18 cellular contexts compared by ENCODE assay signal in the genomic region with DNA sequence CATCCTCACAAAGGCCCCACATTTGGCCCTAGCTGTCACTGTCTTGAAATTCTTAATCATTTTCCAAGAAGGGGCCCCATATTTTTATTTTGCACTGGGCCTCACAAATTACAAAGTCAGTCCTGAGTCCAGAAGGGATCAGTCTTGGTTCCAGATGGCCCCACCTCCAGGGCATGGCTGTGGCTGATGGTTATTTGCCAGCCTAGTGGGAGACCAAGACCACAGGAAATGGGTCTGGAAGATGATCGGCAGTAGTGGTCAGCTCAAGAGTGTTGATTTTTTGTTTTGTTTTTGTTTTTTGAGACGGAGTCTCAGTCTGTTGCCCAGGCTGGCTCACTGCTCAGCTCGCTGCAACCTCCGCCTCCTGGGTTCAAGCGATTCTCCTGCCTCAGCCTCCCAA. TPM values are rescaled to one million over a fixed set of nuclear protein-coding genes. Genes with fewer than 3 reads are reported as not detected.
DNase-seq lines count a peak whose midpoint lies in the region; ATAC-seq, FAIRE-seq and TF ChIP-seq lines count a peak whose summit lies in the region.
"Had no signal": no experiment of that assay in that cellular context is flagged by ENCODE, and none has a peak within 500 bp of the region (broad histone marks: within the 10 kb centered on the region; RNA-seq: fewer than 3 reads in every experiment).

No MANE protein-coding gene starts in this region.

- H3K4me1 ChIP-seq in right cardiac atrium (ENCODE audit: control insufficient read depth, insufficient read depth, low read length) (no peaks in the 10 kb centered on the region), kidney (ENCODE audit: control insufficient read depth in 1 of 2, insufficient read depth in 1 of 2, low read depth in 1 of 2, low read length in 2 of 2) (peaks cover 0 to 2% of the 10 kb centered on the region in 2 donors), upper lobe of right lung (peaks cover 11% of the 10 kb centered on the region)
- H3K4me1 ChIP-seq: BLaER1 had no signal

- no peak overlapping the region for H3K9ac ChIP-seq in kidney (ENCODE audit: low read length in 2 of 2)
- H3K9ac ChIP-seq: BLaER1 had no signal

- H3K4me3 ChIP-seq in right cardiac atrium (ENCODE audit: low read length) (no peak overlapping the region), astrocyte of the cerebellum (ENCODE audit: low read depth, low read length) (no peak overlapping the region), kidney (ENCODE audit: low read length in 2 of 2) (no peak overlapping the region), upper lobe of right lung (no peak overlapping the region), lower leg skin (ENCODE audit: low read depth, poor library complexity, severe bottlenecking) (no peak overlapping the region)
- H3K4me3 ChIP-seq: BLaER1 had no signal

- no peaks in the 10 kb centered on the region for H3K9me3 ChIP-seq in right cardiac atrium (ENCODE audit: control insufficient read depth, low read length)
- H3K9me3 ChIP-seq in kidney (ENCODE audit: control insufficient read depth in 1 of 2, low read length in 2 of 2) = no peaks in the 10 kb centered on the region
- H3K9me3 ChIP-seq in upper lobe of right lung = no peaks in the 10 kb centered on the region
- H3K9me3 ChIP-seq: BLaER1 had no signal

- 88% methylated on average over 5 of the region's 5 CpGs for WGBS in right cardiac atrium
- 81 to 89% methylated on average over 5 of the region's 5 CpGs for WGBS in lower leg skin, 2 donors

- TF ChIP-seq CTCF in astrocyte of the cerebellum (IDR thresholded peaks at IDR 0.05; ENCODE audit: low read depth, low read length, missing control alignments) (no peak), kidney (IDR thresholded peaks at IDR 0.05; ENCODE audit: borderline replicate concordance, extremely low read depth, insufficient read depth) (no peak), upper lobe of right lung (IDR thresholded peaks at IDR 0.05) (no peak), lower leg skin (IDR thresholded peaks at IDR 0.05) (no peak)

- peak; percentile 19 for DNase-seq in cardiac septum (ENCODE audit: low spot score)
- no peak for DNase-seq in right cardiac atrium
- DNase-seq in astrocyte of the cerebellum (ENCODE audit: low read depth) = peak; percentile 53
- peak; percentile 12 for DNase-seq in kidney
- peak; percentile 11 for DNase-seq in upper lobe of right lung
- DNase-seq in lower leg skin (ENCODE audit: low spot score in 2 of 2) = no peak
- no peak for DNase-seq in G401 (ENCODE audit: low spot score)
- no peak for DNase-seq in left lobe of liver (ENCODE audit: low spot score)
- DNase-seq: AML-193; CD8-positive, alpha-beta memory T cell; GOT3; H9 had no signal

- in situ Hi-C loops in astrocyte of the cerebellum (cut with HindIII; ENCODE audit: low sequenced_read_pairs) = no loop called here
- in situ Hi-C loops in G401 (cut with HindIII; ENCODE audit: low sequenced_read_pairs) = no loop called here

- intact Hi-C loops in cardiac septum (cut with DNase I) = no loop called here
- intact Hi-C loops in right cardiac atrium (cut with DNase I) = loop anchor here in 3 of 4 donors (10.0 kb wide), 3 partner anchors 84 to 114 kb away; a partner anchor contains a TSS
- intact Hi-C loops in kidney (cut with DNase I) = no loop called here
- intact Hi-C loops in upper lobe of right lung (cut with DNase I) = loop anchor here (5.0 kb wide), 1 partner anchor 89 kb away; no protein-coding TSS in a partner anchor
- intact Hi-C loops in lower leg skin (cut with DNase I; ENCODE audit: low total_unique reads) = loop anchor here (10.0 kb wide), 1 partner anchor 314 kb away; no protein-coding TSS in a partner anchor

- H3K27me3 ChIP-seq in right cardiac atrium (ENCODE audit: control insufficient read depth, insufficient read depth) = no peaks in the 10 kb centered on the region
- H3K27me3 ChIP-seq in upper lobe of right lung = no peaks in the 10 kb centered on the region

- ATAC-seq in right cardiac atrium (no peak), upper lobe of right lung (no peak), left lobe of liver (no peak)

- TF ChIP-seq POLR2A in lower leg skin (IDR thresholded peaks at IDR 0.05) = no peak

- H3K36me3 ChIP-seq in kidney (ENCODE audit: control insufficient read depth in 1 of 2, insufficient read depth in 2 of 2, low read length in 2 of 2) = no peaks in the 10 kb centered on the region
- H3K36me3 ChIP-seq in upper lobe of right lung = no peaks in the 10 kb centered on the region
- H3K36me3 ChIP-seq: BLaER1 had no signal

- no peak for FAIRE-seq in kidney (lab: Jason Lieb, UNC)
- FAIRE-seq: G401.6, HepG2 had no signal

- H3K27ac ChIP-seq in right cardiac atrium (ENCODE audit: low read length) (no peak overlapping the region), kidney (ENCODE audit: low read depth in 2 of 2, low read length in 2 of 2) (no peak overlapping the region), upper lobe of right lung (no peak overlapping the region)
- H3K27ac ChIP-seq: 22Rv1, BLaER1 had no signal

RNA-seq across cellular contexts. Expression of a gene that starts 47.1 kb away (rescaled TPM):
- 1.3 TPM for total RNA-seq in cardiac septum
- 1 to 10 TPM in 2 of 4 donors, under 1 TPM in 2; 0.74 to 1.6 (median 0.99) TPM for total RNA-seq in right cardiac atrium
- polyA plus RNA-seq in right cardiac atrium = 0.95 TPM
- total RNA-seq in kidney = 9.6 TPM
- 25.5 TPM for polyA plus RNA-seq in kidney (ENCODE audit: insufficient read depth, low read depth, low replicate concordance)
- 15.2 TPM for total RNA-seq in upper lobe of right lung
- total RNA-seq in lower leg skin = 1 to 10 TPM; 2.8 to 4.8 (median 3.6) TPM
- 7.9 and 20.7 TPM in 2 replicates for total RNA-seq in G401 (2014; rRNA removed; shearing (Covaris generic))
- 1.3 TPM for total RNA-seq in left lobe of liver
- total RNA-seq: A673; CD8-positive, alpha-beta memory T cell; HT1080 had no signal

Comparison
In these comparisons a context has a peak if more than half of its experiments do, and no peak if none do; other contexts are left out.
1. DNase-seq: peak in cardiac septum (single experiment), astrocyte of the cerebellum (single experiment), kidney (single experiment) and upper lobe of right lung (single experiment); none in right cardiac atrium (0 of 3), lower leg skin (0 of 2), G401 (single experiment) and left lobe of liver (single experiment).
2. intact Hi-C loops: an anchor here in right cardiac atrium (10.0 kb wide), upper lobe of right lung (5.0 kb wide) and lower leg skin (10.0 kb wide); none called in cardiac septum and kidney.